In genomic region chr5:138926257-138926656, GRCh38 we compare ENCODE assay signal across 21 cellular contexts. TPM values are rescaled to one million over a fixed set of nuclear protein-coding genes. Genes with fewer than 3 reads are reported as not detected.
DNase-seq lines count a peak whose midpoint lies in the region; ATAC-seq and TF ChIP-seq lines count a peak whose summit lies in the region.
"Had no signal": no experiment of that assay in that cellular context is flagged by ENCODE, and none has a peak within 500 bp of the region (broad histone marks: within the 10 kb centered on the region; RNA-seq: fewer than 3 reads in every experiment).

No MANE protein-coding gene starts in this region.

- BruUV-seq in Calu3 (replicated peaks; lab: Mats Ljungman, UMichigan), result no TSS peak

- no peaks in the 10 kb centered on the region for H3K27me3 Mint-ChIP-seq in Calu3 (ENCODE audit: unreplicated experiment)
- peaks cover 22% of the 10 kb centered on the region for H3K27me3 Mint-ChIP-seq in endothelial cell (ENCODE audit: unreplicated experiment)
- no peaks in the 10 kb centered on the region for H3K27me3 Mint-ChIP-seq in progenitor cell of endocrine pancreas
- H3K27me3 Mint-ChIP-seq: CD8-positive, alpha-beta memory T cell had no signal

- H3K4me1 Mint-ChIP-seq in Calu3 (ENCODE audit: low read depth, unreplicated experiment), result peaks cover 39% of the 10 kb centered on the region
- H3K4me1 Mint-ChIP-seq in endothelial cell (ENCODE audit: unreplicated experiment), result peaks cover 13% of the 10 kb centered on the region
- H3K4me1 Mint-ChIP-seq in progenitor cell of endocrine pancreas (ENCODE audit: low read depth), result peaks cover 3% of the 10 kb centered on the region
- H3K4me1 Mint-ChIP-seq: CD8-positive, alpha-beta memory T cell had no signal

- TF ChIP-seq CTCF in Calu3 (IDR thresholded peaks at IDR 0.05; ENCODE audit: unreplicated experiment) (no peak), endothelial cell (IDR thresholded peaks at IDR 0.05; ENCODE audit: unreplicated experiment) (no peak), progenitor cell of endocrine pancreas (IDR thresholded peaks at IDR 0.05; ENCODE audit: unreplicated experiment) (no peak)

- intact Hi-C loops in Calu3 (cut with micrococcal nuclease; ENCODE audit: unreplicated experiment), result loop anchor here (10.0 kb wide), 1 partner anchor 209 kb away; no protein-coding TSS in a partner anchor

- CTCF ChIA-PET in Calu3 (lab: Charles Lee), result no interaction called here

- H3K9me3 Mint-ChIP-seq in Calu3 (ENCODE audit: low read depth, unreplicated experiment), result no peaks in the 10 kb centered on the region
- no peaks in the 10 kb centered on the region for H3K9me3 Mint-ChIP-seq in endothelial cell (ENCODE audit: unreplicated experiment)
- no peaks in the 10 kb centered on the region for H3K9me3 Mint-ChIP-seq in progenitor cell of endocrine pancreas (ENCODE audit: low read depth)
- H3K9me3 Mint-ChIP-seq: CD8-positive, alpha-beta memory T cell had no signal

- H3K4me3 Mint-ChIP-seq in Calu3 (ENCODE audit: low read depth, unreplicated experiment), result no peak overlapping the region
- H3K4me3 Mint-ChIP-seq in endothelial cell (ENCODE audit: unreplicated experiment), result peak overlapping the region; percentile 77
- H3K4me3 Mint-ChIP-seq in progenitor cell of endocrine pancreas (ENCODE audit: low read depth), result no peak overlapping the region
- H3K4me3 Mint-ChIP-seq: CD8-positive, alpha-beta memory T cell had no signal

- DNase-seq in Calu3 (no peak), endothelial cell (ENCODE audit: low spot score) (no peak), progenitor cell of endocrine pancreas (ENCODE audit: low spot score, unreplicated experiment) (no peak), SIG-M5 (lab: John Stamatoyannopoulos, UW) (no peak), NCI-H774 (lab: John Stamatoyannopoulos, UW) (no peak)
- DNase-seq: CD8-positive, alpha-beta memory T cell; DND-41; Karpas-422; NCI-H1417 treated with DMSO at 0.1 percent for 48 hours; NCI-H187 treated with DMSO at 0.1 percent for 48 hours; NCI-H226; NCI-H524; PC-3; RPMI8226; SHP77 treated with DMSO at 0.1 percent for 48 hours had no signal

- H3K36me3 Mint-ChIP-seq in Calu3 (ENCODE audit: insufficient read depth, unreplicated experiment), result peaks cover 86% of the 10 kb centered on the region
- H3K36me3 Mint-ChIP-seq in endothelial cell (ENCODE audit: low read depth, unreplicated experiment), result peaks cover 59% of the 10 kb centered on the region
- H3K36me3 Mint-ChIP-seq in progenitor cell of endocrine pancreas (ENCODE audit: insufficient read depth), result peaks cover 32% of the 10 kb centered on the region

- peak overlapping the region; percentile 16 for H3K27ac Mint-ChIP-seq in Calu3 (ENCODE audit: unreplicated experiment)
- peak overlapping the region; percentile 86 for H3K27ac Mint-ChIP-seq in endothelial cell (ENCODE audit: unreplicated experiment)
- peak overlapping the region; percentile 89 for H3K27ac Mint-ChIP-seq in progenitor cell of endocrine pancreas

- no peak for ATAC-seq in GM21737 (IDR thresholded peaks at IDR 0.05; ENCODE audit: unreplicated experiment)
- ATAC-seq: PC-3 had no signal

- H3K27ac ChIP-seq in angular gyrus (ENCODE audit: low read depth, low read length), result peak overlapping the region; percentile 6
- H3K27ac ChIP-seq: BLaER1 treated with 17β-estradiol and CSF1 and Interleukin-3, amounts not matched to agents 10 nM and 100 nM had no signal

RNA-seq across cellular contexts. Expression of gene LRRTM2, which starts 51.1 kb away (rescaled TPM):
- total RNA-seq in Calu3 (2022), result not detected in 2 replicates
- not detected for total RNA-seq in endothelial cell (ENCODE audit: unreplicated experiment)
- total RNA-seq in progenitor cell of endocrine pancreas, result not detected in 2 replicates
- total RNA-seq: CD8-positive, alpha-beta memory T cell; G401; HT-29; MCF 10A; PC-3 had no signal

Comparison
In these comparisons a context has a peak if more than half of its experiments do, and no peak if none do; other contexts are left out.
1. H3K27ac Mint-ChIP-seq: peak in every context shown above with its lines; median percentile 89 in progenitor cell of endocrine pancreas; 86 in endothelial cell; 16 in Calu3.